In genomic region chr2:172427256-172427989, GRCh38 we compare ENCODE assay signal across 8 cellular contexts. TPM values are rescaled to one million over a fixed set of nuclear protein-coding genes. Genes with fewer than 3 reads are reported as not detected.
DNase-seq lines count a peak whose midpoint lies in the region; ATAC-seq, FAIRE-seq and TF ChIP-seq lines count a peak whose summit lies in the region.

TSS of gene ITGA6 (plus strand) at chr2:172427586.

- H3K9me3 ChIP-seq in liver (ENCODE audit: control insufficient read depth in 4 of 4, low read length in 3 of 4): no peaks in the 10 kb centered on the region

- peak within 1 kb of the TSS in 1 of 2 donors; percentile 47 for H3K9ac ChIP-seq in liver (ENCODE audit: low read depth in 1 of 2, low read length in 2 of 2)

- H3K4me1 ChIP-seq in liver (ENCODE audit: control insufficient read depth in 4 of 4, insufficient read depth in 4 of 4, low read length in 3 of 4): peaks cover 0 to 29% (median 19%) of the 10 kb centered on the region in 4 donors

- H3K4me3 ChIP-seq in AG10803 (ENCODE audit: low read length) (peak within 1 kb of the TSS; percentile 72), liver (ENCODE audit: low read depth in 1 of 3, low read length in 3 of 3) (peak within 1 kb of the TSS; percentile 62 to 83 (median 80))

- no peaks in the 10 kb centered on the region for H3K27me3 ChIP-seq in liver (ENCODE audit: control insufficient read depth in 4 of 4, insufficient read depth in 4 of 4, low read length in 3 of 4)

- FAIRE-seq in H54 (lab: Jason Lieb, UNC): no peak

- under 1% methylated on average over 79 of the region's 79 CpGs for WGBS in liver

- peak within 1 kb of the TSS; percentile 64 to 71 for H3K27ac ChIP-seq in liver (ENCODE audit: low read depth in 1 of 2, low read length in 2 of 2)

- no peak for TF ChIP-seq CTCF in AG10803 (conservative IDR thresholded peaks at IDR 0.05; ENCODE audit: low read length)
- TF ChIP-seq CTCF in liver (IDR thresholded peaks at IDR 0.05; ENCODE audit: low read depth, low read length, missing input control): no peak

- TF ChIP-seq RAD21 in liver (IDR thresholded peaks at IDR 0.05): peak in 1 of 2 donors; percentile 45

- H3K36me3 ChIP-seq in liver (ENCODE audit: control insufficient read depth in 4 of 4, insufficient read depth in 3 of 4, low read depth in 1 of 4, low read length in 3 of 4): no peaks in the 10 kb centered on the region

- ATAC-seq in HG03139 (IDR thresholded peaks at IDR 0.05; ENCODE audit: unreplicated experiment): no peak

- peak; percentile 66 for TF ChIP-seq POLR2A in H54 (IDR thresholded peaks at IDR 0.05; ENCODE audit: low read depth, low read length)

- DNase-seq in AG10803 (ENCODE audit: low read depth): peak; percentile 44
- DNase-seq in H54 (ENCODE audit: insufficient read length, low spot score): peak; percentile 81
- peak; percentile 84 for DNase-seq in NCI-H510A (lab: John Stamatoyannopoulos, UW)
- DNase-seq in activated CD4-positive, alpha-beta T cell treated with anti-CD3 and anti-CD28 coated beads, Interleukin-2, amount 50 U/mL, for 48 hours: peak; percentile 79 to 81
- DNase-seq in dermis blood vessel endothelial cell: peak; percentile 81
- DNase-seq in stimulated activated CD4-positive, alpha-beta T cell treated with anti-CD3 and anti-CD28 coated beads, Interleukin-2, amount 100 ng/mL, for 4 hours (ENCODE audit: low read depth): peak; percentile 68

TF ChIP-seq in liver, 16 proteins besides CTCF, POLR2A, EP300 and RAD21:
- TF ChIP-seq SP1 (IDR thresholded peaks at IDR 0.05) (peak; percentile 9), FOXA2 (IDR thresholded peaks at IDR 0.05) (no peak), REST (IDR thresholded peaks at IDR 0.05) (peak; percentile 43)

RNA-seq across cellular contexts. Expression of gene ITGA6, which starts in this region (rescaled TPM):
- total RNA-seq in dermis blood vessel endothelial cell (338 and 347 TPM in 2 replicates), liver (10 to 100 TPM; 15.6 to 21.6 TPM)
- polyA plus RNA-seq in liver: 1 to 10 TPM; 5.8 to 7.3 TPM

Comparison
In these comparisons a context has a peak if more than half of its experiments do, and no peak if none do; other contexts are left out.
1. RNA of gene ITGA6 (total RNA-seq): 338 to 347 TPM in dermis blood vessel endothelial cell; 15.6 to 21.6 TPM in liver; every median in the first group is over 10 times any median in the second.
2. Peak in every context shown above with its lines, with median percentiles within 50 percentile points of each other: DNase-seq.